ENCODE assay signal across 24 cellular contexts in genomic region chr6:71488186-71488585, GRCh38.
DNase-seq lines count a peak whose midpoint lies in the region; ATAC-seq and TF ChIP-seq lines count a peak whose summit lies in the region.
"Had no signal": no experiment of that assay in that cellular context is flagged by ENCODE, and none has a peak within 500 bp of the region (broad histone marks: within the 10 kb centered on the region; RNA-seq: fewer than 3 reads in every experiment).

No MANE protein-coding gene starts in this region.

- no peak overlapping the region for H2AK9ac ChIP-seq in IMR-90 (replicated peaks; ENCODE audit: low read depth, low read length, poor library complexity)

- H4K91ac ChIP-seq in IMR-90 (ENCODE audit: insufficient read depth, low read depth, low read length) = peak overlapping the region; percentile 11; the same call in 1 of the 2 replicates
- peak overlapping the region; percentile 23 for H4K91ac ChIP-seq in trophoblast cell (ENCODE audit: low read depth, low read length)

- H2BK5ac ChIP-seq in IMR-90 (ENCODE audit: low read depth, low read length, poor library complexity, severe bottlenecking) (no peak overlapping the region), trophoblast cell (ENCODE audit: low read depth, low read length, poor library complexity) (no peak overlapping the region)

- H2BK120ac ChIP-seq in IMR-90 (ENCODE audit: low read depth, low read length) (peak overlapping the region; percentile 67), trophoblast cell (ENCODE audit: insufficient read depth, low read length, poor library complexity) (peak overlapping the region; percentile 44)

- H2BK15ac ChIP-seq in IMR-90 (ENCODE audit: low read depth, low read length) = peak overlapping the region; percentile 54; the same call in 2 of the 3 replicates

- no peaks in the 10 kb centered on the region for H4K20me1 ChIP-seq in IMR-90 (ENCODE audit: insufficient read depth, low read length)

- peak overlapping the region; percentile 37 for H3K27ac Mint-ChIP-seq in activated B cell treated with CpG ODN at 0.5 μM for 24 hours
- H3K27ac Mint-ChIP-seq: activated CD4-positive, alpha-beta T cell treated with anti-CD3 and anti-CD28 coated beads, Interleukin-2, amount 10 ng/mL, durations not matched to agents 7 days and 5 days; activated CD8-positive, alpha-beta memory T cell treated with anti-CD3 and anti-CD28 coated beads, Interleukin-2, amount 10 ng/mL, durations not matched to agents 7 days and 5 days; activated naive CD4-positive, alpha-beta T cell treated with anti-CD3 and anti-CD28 coated beads, Interleukin-2, amount 10 ng/mL, durations not matched to agents 7 days and 5 days; nephron progenitor cell; stimulated activated naive CD8-positive, alpha-beta T cell treated with anti-CD3 and anti-CD28 coated beads, Interleukin-15, Interleukin-2, amounts not matched to agents 100 ng/mL and 50 ng/mL, for 24 hours; T-helper 17 cell had no signal

- H3K14ac ChIP-seq in IMR-90 (replicated peaks; ENCODE audit: low read depth, low read length) = peak overlapping the region; percentile 61
- peak overlapping the region; percentile 30 for H3K14ac ChIP-seq in trophoblast cell (ENCODE audit: low read length)

- H3K4me3 ChIP-seq in IMR-90 (ENCODE audit: insufficient read depth, low read depth, low read length) = no peak overlapping the region
- no peak overlapping the region for H3K4me3 ChIP-seq in trophoblast cell (ENCODE audit: low read depth, low read length)

- no peak for TF ChIP-seq CTCF in IMR-90 (conservative IDR thresholded peaks at IDR 0.05; ENCODE audit: low read depth, low read length)
- no peak for TF ChIP-seq CTCF in activated B cell treated with CpG ODN at 0.5 μM for 24 hours (IDR thresholded peaks at IDR 0.05)

- BruUV-seq in IMR-90 (replicated peaks; lab: Mats Ljungman, UMichigan) = no TSS peak

- no peaks in the 10 kb centered on the region for H3K9me3 ChIP-seq in IMR-90 (ENCODE audit: control insufficient read depth, insufficient read depth, low read length)
- H3K9me3 ChIP-seq in trophoblast cell (ENCODE audit: insufficient read depth, low read depth, low read length) = no peaks in the 10 kb centered on the region

- intact Hi-C loops in IMR-90 (cut with micrococcal nuclease) = no loop called here
- intact Hi-C loops in activated B cell treated with CpG ODN at 0.5 μM for 24 hours (cut with micrococcal nuclease) = no loop called here

- H3K27me3 ChIP-seq in IMR-90 (ENCODE audit: control insufficient read depth, insufficient read depth, low read length) = no peaks in the 10 kb centered on the region
- no peaks in the 10 kb centered on the region for H3K27me3 ChIP-seq in trophoblast cell (ENCODE audit: insufficient read depth, low read length)

- CTCF ChIA-PET in IMR-90 (lab: Yijun Ruan, JAX) = no interaction called here
- CTCF ChIA-PET in activated B cell treated with CpG ODN at 0.5 μM for 24 hours (lab: Charles Lee) = no interaction called here

- H2AFZ ChIP-seq in IMR-90 (replicated peaks; ENCODE audit: low read length, poor library complexity) = no peak overlapping the region
- H2AFZ ChIP-seq in trophoblast cell (ENCODE audit: insufficient read depth, low read length, poor library complexity) = no peak overlapping the region

- H2AK5ac ChIP-seq in IMR-90 (ENCODE audit: low read depth, low read length) (0 out of 2 replicates have a peak overlapping the region, but pooled peaks have one; percentile 5), trophoblast cell (ENCODE audit: low read length) (no peak overlapping the region)

- TF ChIP-seq POLR2A in IMR-90 (IDR thresholded peaks at IDR 0.05; ENCODE audit: low read depth, low read length) = no peak

- peak overlapping the region; percentile 74; the same call in 1 of the 2 replicates for H3K18ac ChIP-seq in IMR-90 (ENCODE audit: low read depth, low read length)
- no peak overlapping the region for H3K18ac ChIP-seq in trophoblast cell (ENCODE audit: low read length)

- no peak overlapping the region for H3K4me3 Mint-ChIP-seq in activated B cell treated with CpG ODN at 0.5 μM for 24 hours
- H3K4me3 Mint-ChIP-seq: activated CD4-positive, alpha-beta T cell treated with anti-CD3 and anti-CD28 coated beads, Interleukin-2, amount 10 ng/mL, durations not matched to agents 7 days and 5 days; activated CD8-positive, alpha-beta memory T cell treated with anti-CD3 and anti-CD28 coated beads, Interleukin-2, amount 10 ng/mL, durations not matched to agents 7 days and 5 days; activated naive CD4-positive, alpha-beta T cell treated with anti-CD3 and anti-CD28 coated beads, Interleukin-2, amount 10 ng/mL, durations not matched to agents 7 days and 5 days; nephron progenitor cell; stimulated activated naive CD8-positive, alpha-beta T cell treated with anti-CD3 and anti-CD28 coated beads, Interleukin-15, Interleukin-2, amounts not matched to agents 100 ng/mL and 50 ng/mL, for 24 hours; T-helper 17 cell had no signal

- peak overlapping the region; percentile 41 for H2BK12ac ChIP-seq in trophoblast cell (ENCODE audit: low read length)

- H3K27me3 Mint-ChIP-seq in activated B cell treated with CpG ODN at 0.5 μM for 24 hours = peaks cover 3% of the 10 kb centered on the region
- H3K27me3 Mint-ChIP-seq: activated naive CD4-positive, alpha-beta T cell treated with anti-CD3 and anti-CD28 coated beads, Interleukin-2, amount 10 ng/mL, durations not matched to agents 7 days and 5 days; stimulated activated naive CD8-positive, alpha-beta T cell treated with anti-CD3 and anti-CD28 coated beads, Interleukin-15, Interleukin-2, amounts not matched to agents 100 ng/mL and 50 ng/mL, for 24 hours had no signal

- peak overlapping the region; percentile 58 for H3K4ac ChIP-seq in IMR-90 (ENCODE audit: low read depth, low read length)
- no peak overlapping the region for H3K4ac ChIP-seq in trophoblast cell (ENCODE audit: low read depth, low read length)

- POLR2A ChIA-PET in IMR-90 (lab: Charles Lee; ENCODE audit: unreplicated experiment) = no interaction called here
- POLR2A ChIA-PET in activated B cell treated with CpG ODN at 0.5 μM for 24 hours (lab: Charles Lee) = no interaction called here

- H3K9ac ChIP-seq in IMR-90 (ENCODE audit: low read depth, low read length) = no peak overlapping the region
- no peak overlapping the region for H3K9ac ChIP-seq in trophoblast cell (ENCODE audit: low read length)

- no peaks in the 10 kb centered on the region for H3K79me2 ChIP-seq in trophoblast cell (ENCODE audit: control insufficient read depth, insufficient read depth, low read length, poor library complexity)

- TF ChIP-seq RAD21 in IMR-90 (IDR thresholded peaks at IDR 0.05; ENCODE audit: low read length) = no peak

- peaks cover 21% of the 10 kb centered on the region for H3K4me1 Mint-ChIP-seq in activated B cell treated with CpG ODN at 0.5 μM for 24 hours
- H3K4me1 Mint-ChIP-seq: activated CD4-positive, alpha-beta T cell treated with anti-CD3 and anti-CD28 coated beads, Interleukin-2, amount 10 ng/mL, durations not matched to agents 7 days and 5 days; activated CD8-positive, alpha-beta memory T cell treated with anti-CD3 and anti-CD28 coated beads, Interleukin-2, amount 10 ng/mL, durations not matched to agents 7 days and 5 days; activated naive CD4-positive, alpha-beta T cell treated with anti-CD3 and anti-CD28 coated beads, Interleukin-2, amount 10 ng/mL, durations not matched to agents 7 days and 5 days; nephron progenitor cell had no signal

- H3K56ac ChIP-seq in IMR-90 (ENCODE audit: extremely low read depth, insufficient read depth, low read length) = no peak overlapping the region

- ATAC-seq in GM18909 (IDR thresholded peaks at IDR 0.05; ENCODE audit: poor library complexity, unreplicated experiment) (peak; percentile 44), IMR-90 (ENCODE audit: low read depth) (no peak), activated B cell treated with CpG ODN at 0.5 μM for 24 hours (ENCODE audit: low read depth) (no peak), GM19035 (IDR thresholded peaks at IDR 0.05; ENCODE audit: unreplicated experiment) (no peak)
- ATAC-seq: activated CD8-positive, alpha-beta memory T cell treated with anti-CD3 and anti-CD28 coated beads, Interleukin-2, amount 10 ng/mL, durations not matched to agents 7 days and 5 days; HCT116; left ventricle myocardium superior; right cardiac atrium; T-helper 17 cell had no signal

- H3K9me1 ChIP-seq in IMR-90 (ENCODE audit: insufficient read depth, low read length) = peaks cover 3% of the 10 kb centered on the region; the same call in 1 of the 2 replicates

- dilution Hi-C loops in IMR-90 (cut with HindIII; ENCODE audit: low sequenced_read_pairs, unreplicated experiment) = no loop called here

- H3K36me3 Mint-ChIP-seq in activated B cell treated with CpG ODN at 0.5 μM for 24 hours (ENCODE audit: low read depth) = no peaks in the 10 kb centered on the region
- H3K36me3 Mint-ChIP-seq: activated CD8-positive, alpha-beta memory T cell treated with anti-CD3 and anti-CD28 coated beads, Interleukin-2, amount 10 ng/mL, durations not matched to agents 7 days and 5 days; activated naive CD4-positive, alpha-beta T cell treated with anti-CD3 and anti-CD28 coated beads, Interleukin-2, amount 10 ng/mL, durations not matched to agents 7 days and 5 days had no signal

- H4K12ac ChIP-seq in trophoblast cell (ENCODE audit: low read depth, low read length) = no peak overlapping the region

- WGBS in IMR-90 (ENCODE audit: extremely low coverage in 2 of 2, insufficient read length in 1 of 2), 2 experiments = no CpG with 5 or more reads among the region's 4 CpGs
- no CpG with 5 or more reads among the region's 4 CpGs for WGBS in trophoblast cell (ENCODE audit: extremely low coverage, insufficient coverage, insufficient read length)

- H4K8ac ChIP-seq in IMR-90 (ENCODE audit: low read depth in 2 of 2, low read length in 2 of 2) (peak overlapping the region in 1 of 2 experiments; percentile 8; a peak in 1 of 4 replicates), trophoblast cell (ENCODE audit: low read depth, low read length) (no peak overlapping the region)

- DNase-seq in IMR-90 (no peak), activated B cell treated with CpG ODN at 0.5 μM for 24 hours (no peak), trophoblast cell (no peak), NCI-H1417 (lab: John Stamatoyannopoulos, UW) (no peak), foreskin melanocyte (no peak), globus pallidus (ENCODE audit: low spot score) (no peak)
- DNase-seq: activated CD4-positive, alpha-beta T cell treated with anti-CD3 and anti-CD28 coated beads, Interleukin-2, amount 10 ng/mL, durations not matched to agents 7 days and 5 days; activated CD8-positive, alpha-beta memory T cell treated with anti-CD3 and anti-CD28 coated beads, Interleukin-2, amount 10 ng/mL, durations not matched to agents 7 days and 5 days; activated naive CD4-positive, alpha-beta T cell treated with anti-CD3 and anti-CD28 coated beads, Interleukin-2, amount 10 ng/mL, durations not matched to agents 7 days and 5 days; amygdala; cortex of kidney; islet precursor cell; left ventricle myocardium superior; NCI-H524 treated with DMSO at 0.1 percent for 48 hours; nephron progenitor cell; right cardiac atrium; stimulated activated CD4-positive, alpha-beta T cell treated with anti-CD3 and anti-CD28 coated beads, Interleukin-12 subunit alpha, Interleukin-12 subunit beta, amount 100 ng/mL, for 4 hours; stimulated activated CD4-positive, alpha-beta T cell treated with anti-CD3 and anti-CD28 coated beads, Interleukin-4, amount 100 ng/mL, for 24 hours; T-helper 17 cell; WERI-Rb-1 had no signal

- H3K36me3 ChIP-seq in IMR-90 (ENCODE audit: control insufficient read depth, insufficient read depth, low read length) (no peaks in the 10 kb centered on the region), trophoblast cell (ENCODE audit: control insufficient read depth in 1 of 2, insufficient read depth in 2 of 2, low read length in 2 of 2) (no peaks in the 10 kb centered on the region)
- H3K36me3 ChIP-seq: WERI-Rb-1 had no signal

- H3K4me2 ChIP-seq in IMR-90 (ENCODE audit: low read depth, low read length) (peak overlapping the region; percentile 27; the same call in 1 of the 2 replicates), trophoblast cell (ENCODE audit: low read length) (no peak overlapping the region)

- H2BK20ac ChIP-seq in IMR-90 (ENCODE audit: low read depth, low read length) = peak overlapping the region; percentile 38

- in situ Hi-C loops in IMR-90 (cut with MboI; ENCODE audit: low sequenced_read_pairs) = no loop called here

- H3K4me1 ChIP-seq in IMR-90 (ENCODE audit: control insufficient read depth, insufficient read depth, low read length) (peaks cover 7% of the 10 kb centered on the region), trophoblast cell (ENCODE audit: control insufficient read depth in 1 of 2, insufficient read depth in 2 of 2, low read length in 2 of 2) (peaks cover 0 to 10% of the 10 kb centered on the region in 2 experiments)

- no peak overlapping the region; the same call in 1 of the 2 replicates for H4K5ac ChIP-seq in IMR-90 (ENCODE audit: low read depth, low read length)

- no peaks in the 10 kb centered on the region for H3K9me3 Mint-ChIP-seq in activated B cell treated with CpG ODN at 0.5 μM for 24 hours
- H3K9me3 Mint-ChIP-seq: activated CD4-positive, alpha-beta T cell treated with anti-CD3 and anti-CD28 coated beads, Interleukin-2, amount 10 ng/mL, durations not matched to agents 7 days and 5 days; activated naive CD4-positive, alpha-beta T cell treated with anti-CD3 and anti-CD28 coated beads, Interleukin-2, amount 10 ng/mL, durations not matched to agents 7 days and 5 days; nephron progenitor cell; stimulated activated naive CD8-positive, alpha-beta T cell treated with anti-CD3 and anti-CD28 coated beads, Interleukin-15, Interleukin-2, amounts not matched to agents 100 ng/mL and 50 ng/mL, for 24 hours had no signal

- H3K79me1 ChIP-seq in IMR-90 (ENCODE audit: low read depth in 1 of 2, low read length in 2 of 2) = no peaks in the 10 kb centered on the region
- peaks cover 22% of the 10 kb centered on the region for H3K79me1 ChIP-seq in trophoblast cell (ENCODE audit: low read length)

- H3K27ac ChIP-seq in IMR-90 (ENCODE audit: insufficient read depth, low read length) = no peak overlapping the region
- peak overlapping the region; percentile 12 for H3K27ac ChIP-seq in trophoblast cell (ENCODE audit: low read depth, low read length)
- H3K27ac ChIP-seq: WERI-Rb-1 had no signal

- H3K23ac ChIP-seq in IMR-90 (ENCODE audit: low read depth, low read length) = 0 out of 2 replicates have a peak overlapping the region, but pooled peaks have one; percentile 2
- no peak overlapping the region for H3K23ac ChIP-seq in trophoblast cell (ENCODE audit: low read length)
